Comparison of ENCODE assay signal across 33 cellular contexts in the genomic region with DNA sequence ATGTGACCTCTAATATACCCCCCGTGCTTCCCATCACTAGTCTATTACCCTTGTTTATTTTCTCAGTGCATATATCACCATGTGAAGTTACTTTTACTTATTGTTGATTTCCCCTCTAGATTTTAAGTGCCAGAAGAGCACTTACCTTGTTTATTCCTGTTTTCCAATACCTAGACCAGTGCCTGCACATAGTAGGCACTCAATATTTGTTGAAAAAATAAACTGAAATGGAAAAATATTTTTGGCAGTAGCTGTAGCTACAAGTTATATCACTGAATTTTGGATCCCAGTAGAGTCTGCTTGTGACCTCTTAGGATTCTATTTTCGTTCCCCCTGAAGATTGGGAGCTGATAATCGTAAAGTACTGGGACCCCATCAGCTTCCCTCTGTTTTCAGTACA. TPM values are rescaled to one million over a fixed set of nuclear protein-coding genes. Genes with fewer than 3 reads are reported as not detected.
"Had no signal": no experiment of that assay in that cellular context is flagged by ENCODE, and none has a peak within 500 bp of the region (broad histone marks: within the 10 kb centered on the region; RNA-seq: fewer than 3 reads in every experiment).

No MANE protein-coding gene starts in this region.

- H3K9me3 ChIP-seq: stomach, suprapubic skin, testis, thoracic aorta, thyroid gland, tibial artery, tibial nerve, transverse colon, upper lobe of left lung, upper lobe of right lung, uterus, vagina had no signal

- H3K27me3 ChIP-seq: stomach, suprapubic skin, testis, thyroid gland, tibial artery, tibial nerve, transverse colon, upper lobe of left lung, upper lobe of right lung, uterus, vagina had no signal

- H3K27ac ChIP-seq: stomach, suprapubic skin, testis, thoracic aorta, thyroid gland, tibial artery, tibial nerve, transverse colon, upper lobe of left lung, upper lobe of right lung, uterus, vagina had no signal

- ATAC-seq: stimulated activated effector memory CD8-positive, alpha-beta T cell treated with anti-CD3 and anti-CD28 coated beads, Interleukin-12 subunit alpha, Interleukin-12 subunit beta, amount 100 ng/mL, for 72 hours; stimulated activated memory B cell treated with anti-CD40 and anti-IgM and Interleukin-4, amounts not matched to agents 10 μg/mL and 1 μg/mL and 100 μg/mL, for 72 hours; stimulated activated naive B cell treated with anti-CD40 and anti-IgM and Interleukin-4, amounts not matched to agents 10 μg/mL and 1 μg/mL and 100 μg/mL, for 72 hours; stimulated activated naive CD8-positive, alpha-beta T cell treated with anti-CD3 and anti-CD28 coated beads, Interleukin-15, amount 100 ng/mL, for 72 hours; stimulated activated naive CD8-positive, alpha-beta T cell treated with anti-CD3 and anti-CD28 coated beads, Interleukin-15, Interleukin-2, amounts not matched to agents 100 U/mL and 50 U/mL, for 24 hours; upper lobe of right lung had no signal

- H3K36me3 ChIP-seq: thyroid gland, uterus had no signal

- H3K4me1 Mint-ChIP-seq: stimulated activated effector memory CD8-positive, alpha-beta T cell treated with anti-CD3 and anti-CD28 coated beads, Interleukin-12 subunit alpha, Interleukin-12 subunit beta, amount 100 ng/mL, for 72 hours; stimulated activated naive B cell treated with anti-CD40 and anti-IgM and Interleukin-4, amounts not matched to agents 10 μg/mL and 1 μg/mL and 100 μg/mL, for 72 hours; stimulated activated naive CD8-positive, alpha-beta T cell treated with anti-CD3 and anti-CD28 coated beads, Interleukin-15, amount 100 ng/mL, for 72 hours had no signal

- DNase-seq: stimulated activated CD4-positive, alpha-beta T cell treated with anti-CD3 and anti-CD28 coated beads, Interleukin-2, amount 100 ng/mL, for 48 hours; stimulated activated CD4-positive, alpha-beta T cell treated with anti-CD3 and anti-CD28 coated beads, Interleukin-4, amount 100 ng/mL, for 1 hour; stimulated activated CD4-positive, alpha-beta T cell treated with anti-CD3 and anti-CD28 coated beads, Interleukin-4, amount 100 ng/mL, for 24 hours; stimulated activated CD4-positive, alpha-beta T cell treated with anti-CD3 and anti-CD28 coated beads, Interleukin-4, amount 100 ng/mL, for 4 hours; stimulated activated CD8-positive, alpha-beta memory T cell treated with anti-CD3 and anti-CD28 coated beads, Interleukin-4, amount 100 ng/mL, for 48 hours; stimulated activated naive B cell treated with anti-CD40 and anti-IgM and Interleukin-4, amounts not matched to agents 10 μg/mL and 1 μg/mL and 100 μg/mL, for 72 hours; stimulated activated naive CD4-positive, alpha-beta T cell; stimulated activated naive CD4-positive, alpha-beta T cell treated with Interleukin-2 at 50 U/mL for 16 hours; stimulated activated naive CD8-positive, alpha-beta T cell treated with anti-CD3 and anti-CD28 coated beads, Interleukin-15, amount 100 ng/mL, for 72 hours; stimulated activated naive CD8-positive, alpha-beta T cell treated with anti-CD3 and anti-CD28 coated beads, Interleukin-15, Interleukin-2, amounts not matched to agents 100 U/mL and 50 U/mL, for 24 hours; stomach; substantia nigra; testis; thyroid gland; tibial artery; transverse colon; trophoblast cell; upper lobe of left lung; upper lobe of right lung; uterus had no signal

- H3K4me1 ChIP-seq: testis, thyroid gland, upper lobe of left lung, upper lobe of right lung, uterus, vagina had no signal

- FAIRE-seq: urothelium cell line had no signal

- H3K27me3 Mint-ChIP-seq: stimulated activated memory B cell treated with anti-CD40 and anti-IgM and Interleukin-4, amounts not matched to agents 10 μg/mL and 1 μg/mL and 100 μg/mL, for 72 hours; stimulated activated naive CD8-positive, alpha-beta T cell treated with anti-CD3 and anti-CD28 coated beads, Interleukin-15, amount 100 ng/mL, for 72 hours; stimulated activated naive CD8-positive, alpha-beta T cell treated with anti-CD3 and anti-CD28 coated beads, Interleukin-15, Interleukin-2, amounts not matched to agents 100 ng/mL and 50 ng/mL, for 24 hours had no signal

- H3K9me3 Mint-ChIP-seq: stimulated activated effector memory CD8-positive, alpha-beta T cell treated with anti-CD3 and anti-CD28 coated beads, Interleukin-12 subunit alpha, Interleukin-12 subunit beta, amount 100 ng/mL, for 72 hours; stimulated activated memory B cell treated with anti-CD40 and anti-IgM and Interleukin-4, amounts not matched to agents 10 μg/mL and 1 μg/mL and 100 μg/mL, for 72 hours; stimulated activated naive B cell treated with anti-CD40 and anti-IgM and Interleukin-4, amounts not matched to agents 10 μg/mL and 1 μg/mL and 100 μg/mL, for 72 hours; stimulated activated naive CD8-positive, alpha-beta T cell treated with anti-CD3 and anti-CD28 coated beads, Interleukin-15, amount 100 ng/mL, for 72 hours; stimulated activated naive CD8-positive, alpha-beta T cell treated with anti-CD3 and anti-CD28 coated beads, Interleukin-15, Interleukin-2, amounts not matched to agents 100 ng/mL and 50 ng/mL, for 24 hours; type B pancreatic cell had no signal

- H3K27ac Mint-ChIP-seq: stimulated activated effector memory CD8-positive, alpha-beta T cell treated with anti-CD3 and anti-CD28 coated beads, Interleukin-12 subunit alpha, Interleukin-12 subunit beta, amount 100 ng/mL, for 72 hours; stimulated activated memory B cell treated with anti-CD40 and anti-IgM and Interleukin-4, amounts not matched to agents 10 μg/mL and 1 μg/mL and 100 μg/mL, for 72 hours; stimulated activated naive B cell treated with anti-CD40 and anti-IgM and Interleukin-4, amounts not matched to agents 10 μg/mL and 1 μg/mL and 100 μg/mL, for 72 hours; stimulated activated naive CD8-positive, alpha-beta T cell treated with anti-CD3 and anti-CD28 coated beads, Interleukin-15, amount 100 ng/mL, for 72 hours; stimulated activated naive CD8-positive, alpha-beta T cell treated with anti-CD3 and anti-CD28 coated beads, Interleukin-15, Interleukin-2, amounts not matched to agents 100 ng/mL and 50 ng/mL, for 24 hours; type B pancreatic cell had no signal

- H3K4me3 Mint-ChIP-seq: stimulated activated effector memory CD8-positive, alpha-beta T cell treated with anti-CD3 and anti-CD28 coated beads, Interleukin-12 subunit alpha, Interleukin-12 subunit beta, amount 100 ng/mL, for 72 hours; stimulated activated memory B cell treated with anti-CD40 and anti-IgM and Interleukin-4, amounts not matched to agents 10 μg/mL and 1 μg/mL and 100 μg/mL, for 72 hours; stimulated activated naive B cell treated with anti-CD40 and anti-IgM and Interleukin-4, amounts not matched to agents 10 μg/mL and 1 μg/mL and 100 μg/mL, for 72 hours; stimulated activated naive CD8-positive, alpha-beta T cell treated with anti-CD3 and anti-CD28 coated beads, Interleukin-15, amount 100 ng/mL, for 72 hours; stimulated activated naive CD8-positive, alpha-beta T cell treated with anti-CD3 and anti-CD28 coated beads, Interleukin-15, Interleukin-2, amounts not matched to agents 100 ng/mL and 50 ng/mL, for 24 hours; type B pancreatic cell had no signal

- H3K4me3 ChIP-seq: stomach, suprapubic skin, testis, thoracic aorta, thyroid gland, tibial artery, tibial nerve, transverse colon, upper lobe of left lung, upper lobe of right lung, uterus, vagina had no signal

RNA-seq across cellular contexts. Expression of gene FOXE3, which starts 32.0 kb away (rescaled TPM):
- total RNA-seq: stomach, subcutaneous adipose tissue, suprapubic skin, temporal lobe, thyroid gland, transverse colon, upper lobe of left lung, upper lobe of right lung, ureter, urinary bladder, vagina had no signal
- polyA plus RNA-seq: stomach, urinary bladder had no signal
